ENCODE assay signal across 7 cellular contexts in genomic region chr3:190473261-190473660, GRCh38. TPM values are rescaled to one million over a fixed set of nuclear protein-coding genes. Genes with fewer than 3 reads are reported as not detected.
"Had no signal": no experiment of that assay in that cellular context is flagged by ENCODE, and none has a peak within 500 bp of the region (broad histone marks: within the 10 kb centered on the region; RNA-seq: fewer than 3 reads in every experiment).

No MANE protein-coding gene starts in this region.

RNA-seq across cellular contexts. Expression of gene TMEM207, which starts 23.6 kb away (rescaled TPM):
- total RNA-seq: GM23248, GM23338, H1, H4, H7, H9, HFFc6 had no signal
- polyA plus RNA-seq: GM23248, GM23338, H1 had no signal
